17 cellular contexts compared by ENCODE assay signal in the genomic region with DNA sequence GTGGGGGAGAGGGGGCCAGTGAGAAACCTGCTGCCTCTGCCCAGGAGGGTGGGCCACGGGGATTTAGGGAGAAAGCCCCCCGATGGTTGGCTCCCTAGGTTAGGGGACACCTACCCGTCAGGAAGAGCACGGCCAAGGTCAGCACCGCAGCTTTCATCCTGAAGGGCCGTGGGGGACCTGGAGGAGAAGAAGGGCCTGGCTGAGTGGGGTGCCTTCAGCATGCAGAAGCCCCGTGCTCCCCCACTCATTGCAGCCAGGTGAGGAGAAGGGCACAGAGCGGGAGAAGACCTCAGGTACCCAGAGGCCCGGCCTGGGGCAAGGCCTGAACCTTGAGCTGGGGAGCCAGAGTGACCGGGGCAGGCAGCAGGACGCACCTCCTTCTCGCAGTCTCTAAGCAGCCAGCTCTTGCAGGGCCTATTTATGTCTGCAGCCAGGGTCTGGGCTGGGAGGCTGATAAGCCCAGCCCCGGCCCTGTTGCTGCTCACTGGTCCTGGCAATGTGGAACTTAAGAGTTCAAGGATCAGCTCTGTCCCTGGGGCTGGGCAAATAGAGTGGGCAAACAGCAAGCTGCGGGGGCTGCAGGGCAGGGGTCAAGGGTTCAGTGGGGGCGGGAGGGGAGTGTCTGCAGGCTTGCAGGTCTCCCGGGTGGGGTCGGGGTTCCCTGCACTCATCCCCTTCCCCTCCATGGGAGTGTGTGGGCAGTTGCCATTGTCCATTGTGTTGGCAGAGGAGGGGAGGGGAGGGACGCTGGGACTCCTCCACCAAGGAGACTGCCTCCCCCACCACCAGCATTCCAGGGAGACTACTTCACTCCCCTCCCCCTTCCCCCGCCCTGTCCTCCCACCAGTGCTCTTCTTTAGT. TPM values are rescaled to one million over a fixed set of nuclear protein-coding genes. Genes with fewer than 3 reads are reported as not detected.
DNase-seq lines count a peak whose midpoint lies in the region; ATAC-seq and TF ChIP-seq lines count a peak whose summit lies in the region.
"Had no signal": no experiment of that assay in that cellular context is flagged by ENCODE, and none has a peak within 500 bp of the region (broad histone marks: within the 10 kb centered on the region; RNA-seq: fewer than 3 reads in every experiment).

A gene (minus strand): TSS at position 392 of the 861 bp plus-strand sequence. CDS start 235 bp downstream, at position 157.

- TF ChIP-seq CTCF in endodermal cell (conservative IDR thresholded peaks at IDR 0.05) (no peak), upper lobe of left lung (IDR thresholded peaks at IDR 0.05) (no peak)

- ATAC-seq in upper lobe of left lung (ENCODE audit: low FRiP score in 2 of 2), result no peak
- ATAC-seq: psoas muscle had no signal

- H3K9me3 ChIP-seq in endodermal cell (ENCODE audit: control insufficient read depth, low read length), result no peaks in the 10 kb centered on the region
- no peaks in the 10 kb centered on the region for H3K9me3 ChIP-seq in upper lobe of left lung
- H3K9me3 ChIP-seq: psoas muscle, SJSA1 had no signal

- whole genome bisulfite sequencing in endodermal cell (ENCODE audit: insufficient coverage in 1 of 2, insufficient read length in 1 of 2), 2 experiments, result 60 to 70% methylated on average over 4 to 17 of the region's 19 CpGs
- WGBS in upper lobe of left lung, 2 donors, result 77 to 78% methylated on average over 10 to 19 of the region's 19 CpGs

- H3K9ac ChIP-seq in endodermal cell (ENCODE audit: extremely low read depth, low read length, poor library complexity, severe bottlenecking), result no peak within 1 kb of the TSS

- peaks cover 3% of the 10 kb centered on the region for H3K27me3 Mint-ChIP-seq in activated T-cell treated with anti-CD3 and anti-CD28 coated beads, Interleukin-2, amount 50 U/mL, for 24 hours
- H3K27me3 Mint-ChIP-seq in endodermal cell (ENCODE audit: insufficient read depth), result peaks cover 7% of the 10 kb centered on the region

- H3K27ac ChIP-seq in endodermal cell (ENCODE audit: low read depth, low read length) (peak within 1 kb of the TSS; percentile 55), upper lobe of left lung (peak within 1 kb of the TSS in 3 of 4 donors; percentile 87 to 94 (median 91))
- H3K27ac ChIP-seq: SJSA1 had no signal

- H3K36me3 ChIP-seq in endodermal cell (ENCODE audit: control insufficient read depth, insufficient read depth, low read length) (no peaks in the 10 kb centered on the region), upper lobe of left lung (no peaks in the 10 kb centered on the region)
- H3K36me3 ChIP-seq: SJSA1 had no signal

- H3K27me3 ChIP-seq in endodermal cell (ENCODE audit: control insufficient read depth, insufficient read depth, low read length, poor library complexity, severe bottlenecking), result no peaks in the 10 kb centered on the region
- no peaks in the 10 kb centered on the region for H3K27me3 ChIP-seq in upper lobe of left lung
- H3K27me3 ChIP-seq: SJSA1 had no signal

- H3K4me1 Mint-ChIP-seq in activated T-cell treated with anti-CD3 and anti-CD28 coated beads, Interleukin-2, amount 50 U/mL, for 24 hours (ENCODE audit: low read depth), result peaks cover 15% of the 10 kb centered on the region
- peaks cover 45% of the 10 kb centered on the region for H3K4me1 Mint-ChIP-seq in endodermal cell

- no peaks in the 10 kb centered on the region for H3K9me3 Mint-ChIP-seq in activated T-cell treated with anti-CD3 and anti-CD28 coated beads, Interleukin-2, amount 50 U/mL, for 24 hours
- no peaks in the 10 kb centered on the region for H3K9me3 Mint-ChIP-seq in endodermal cell
- H3K9me3 Mint-ChIP-seq: activated B cell treated with CpG ODN at 0.5 μM for 24 hours had no signal

- H3K4me3 ChIP-seq in endodermal cell (ENCODE audit: low read length), result peak within 1 kb of the TSS; percentile 56
- H3K4me3 ChIP-seq in upper lobe of left lung, result peak within 1 kb of the TSS in 2 of 4 donors; percentile 41 to 46
- H3K4me3 ChIP-seq: SJSA1 had no signal

- peaks cover 24% of the 10 kb centered on the region for H3K4me1 ChIP-seq in endodermal cell (ENCODE audit: control insufficient read depth, insufficient read depth, low read length)
- H3K4me1 ChIP-seq in upper lobe of left lung, result peaks cover 26 to 36% (median 31%) of the 10 kb centered on the region in 4 donors

- TF ChIP-seq POLR2A in upper lobe of left lung (IDR thresholded peaks at IDR 0.05), result no peak

- no peak for DNase-seq in activated T-cell treated with anti-CD3 and anti-CD28 coated beads, Interleukin-2, amount 50 U/mL, for 24 hours
- no peak for DNase-seq in activated T-cell treated with anti-CD3 and anti-CD28 coated beads, Interleukin-2, amount 50 U/mL, for 1 hour
- peak; percentile 77 for DNase-seq in endodermal cell
- no peak for DNase-seq in mucosa of gallbladder (ENCODE audit: low spot score)
- no peak for DNase-seq in upper lobe of left lung
- DNase-seq in cortex of kidney (lab: John Stamatoyannopoulos, UW), result no peak
- DNase-seq in NCI-H524 treated with DMSO at 0.1 percent for 48 hours (lab: John Stamatoyannopoulos, UW), result no peak
- DNase-seq in activated CD4-positive, alpha-beta T cell treated with anti-CD3 and anti-CD28 coated beads for 1 hour, result no peak
- DNase-seq: activated B cell treated with CpG ODN at 0.5 μM for 24 hours, GOT3, head of caudate nucleus, KBM-7, mesenchymal stem cell, NCI-H2029, psoas muscle had no signal

- no peaks in the 10 kb centered on the region for H3K36me3 Mint-ChIP-seq in activated T-cell treated with anti-CD3 and anti-CD28 coated beads, Interleukin-2, amount 50 U/mL, for 24 hours (ENCODE audit: low read depth)
- H3K36me3 Mint-ChIP-seq in endodermal cell (ENCODE audit: low read depth), result peaks cover 2% of the 10 kb centered on the region

- no peak for TF ChIP-seq EP300 in upper lobe of left lung (IDR thresholded peaks at IDR 0.05)

- no peak within 1 kb of the TSS for H3K4me3 Mint-ChIP-seq in activated T-cell treated with anti-CD3 and anti-CD28 coated beads, Interleukin-2, amount 50 U/mL, for 24 hours
- H3K4me3 Mint-ChIP-seq in endodermal cell, result peak within 1 kb of the TSS; percentile 31

- H3K27ac Mint-ChIP-seq in activated T-cell treated with anti-CD3 and anti-CD28 coated beads, Interleukin-2, amount 50 U/mL, for 24 hours, result peak within 1 kb of the TSS; percentile 34
- H3K27ac Mint-ChIP-seq in endodermal cell, result peak within 1 kb of the TSS; percentile 91
- H3K27ac Mint-ChIP-seq: activated B cell treated with CpG ODN at 0.5 μM for 24 hours had no signal

RNA-seq across cellular contexts. Expression of the gene that starts here (rescaled TPM):
- 100 to 1,000 TPM in 1 of 2 donors, 10 to 100 TPM in 1; 91.8 to 120 TPM for total RNA-seq in endodermal cell
- 75.6 TPM for polyA plus RNA-seq in endodermal cell (2013, experiment 1 of 2)
- 63.3 TPM for polyA plus RNA-seq in endodermal cell (2013, experiment 2 of 2)
- 23.3 TPM for total RNA-seq in mucosa of gallbladder
- 10 to 100 TPM in 2 of 6 donors, 1 to 10 TPM in 4; 3.1 to 36.0 (median 5.9) TPM for total RNA-seq in upper lobe of left lung
- total RNA-seq: A172, SJSA1 had no signal
